Comparison of ENCODE assay signal across 18 cellular contexts in genomic region chr18:74453642-74454198, GRCh38. TPM values are rescaled to one million over a fixed set of nuclear protein-coding genes. Genes with fewer than 3 reads are reported as not detected.
"Had no signal": no experiment of that assay in that cellular context is flagged by ENCODE, and none has a peak within 500 bp of the region (broad histone marks: within the 10 kb centered on the region; RNA-seq: fewer than 3 reads in every experiment).

No MANE protein-coding gene starts in this region.

- H3K36me3 Mint-ChIP-seq: activated naive CD4-positive, alpha-beta T cell treated with anti-CD3 and anti-CD28 coated beads, Interleukin-2, amount 50 U/mL, for 24 hours; naive thymus-derived CD8-positive, alpha-beta T cell had no signal

- H3K4me3 Mint-ChIP-seq: activated naive CD4-positive, alpha-beta T cell treated with anti-CD3 and anti-CD28 coated beads, Interleukin-2, amount 50 U/mL, for 24 hours; naive thymus-derived CD8-positive, alpha-beta T cell had no signal

- H3K36me3 ChIP-seq: cardiac muscle cell, gastrocnemius medialis, transverse colon had no signal

- H3K27ac ChIP-seq: cardiac muscle cell, gastrocnemius medialis, transverse colon, VCaP had no signal

- H3K27ac Mint-ChIP-seq: activated naive CD4-positive, alpha-beta T cell treated with anti-CD3 and anti-CD28 coated beads, Interleukin-2, amount 50 U/mL, for 24 hours had no signal

- H3K4me3 ChIP-seq: cardiac muscle cell, gastrocnemius medialis, transverse colon had no signal

- H3K9me3 ChIP-seq: gastrocnemius medialis, transverse colon had no signal

- DNase-seq: activated CD4-positive, alpha-beta T cell treated with anti-CD3 and anti-CD28 coated beads, Interleukin-2, amount 50 U/mL, for 4 hours; activated CD4-positive, CD25-positive, alpha-beta regulatory T cell treated with anti-CD3 and anti-CD28 coated beads, Interleukin-2, amount 50 U/mL, for 72 hours; activated gamma-delta T cell; effector CD4-positive, alpha-beta T cell; gastrocnemius medialis; naive thymus-derived CD8-positive, alpha-beta T cell; stimulated activated CD4-positive, alpha-beta T cell treated with anti-CD3 and anti-CD28 coated beads, Interleukin-2, amount 100 ng/mL, for 24 hours; stimulated activated naive CD4-positive, alpha-beta T cell treated with Interleukin-2 at 50 U/mL for 16 hours; SW 1271; T-helper 2 cell; transverse colon had no signal

- H3K9me3 Mint-ChIP-seq: activated naive CD4-positive, alpha-beta T cell treated with anti-CD3 and anti-CD28 coated beads, Interleukin-2, amount 50 U/mL, for 24 hours; naive thymus-derived CD8-positive, alpha-beta T cell had no signal

RNA-seq across cellular contexts. Expression of gene DIPK1C, which starts 3.4 kb away (rescaled TPM):
- total RNA-seq: cardiac muscle cell, esophagus mucosa, kidney epithelial cell, mesenteric fat pad, subcutaneous adipose tissue had no signal
- polyA plus RNA-seq: cardiac muscle cell had no signal
